ENCODE assay signal across 13 cellular contexts in the genomic region with DNA sequence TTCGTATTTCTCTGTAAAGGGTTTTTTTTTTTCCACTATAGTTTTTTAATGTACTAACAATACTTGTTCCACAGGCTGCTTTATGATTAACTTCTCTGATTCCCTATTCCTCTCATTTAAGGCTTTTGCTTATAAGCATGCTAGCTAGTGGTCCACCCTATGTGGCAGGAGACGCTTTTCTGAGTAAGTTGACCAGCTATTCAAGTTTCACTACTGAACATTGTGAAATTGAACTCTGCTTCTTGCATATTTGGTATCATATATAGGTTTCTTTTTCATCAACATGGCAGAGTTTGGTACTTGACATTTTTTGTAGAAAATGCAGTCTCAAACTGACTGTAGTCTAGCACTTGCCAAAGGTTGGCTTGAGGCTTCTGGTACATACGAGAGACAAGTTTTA.
DNase-seq lines count a peak whose midpoint lies in the region; ATAC-seq and TF ChIP-seq lines count a peak whose summit lies in the region.
"Had no signal": no experiment of that assay in that cellular context is flagged by ENCODE, and none has a peak within 500 bp of the region (broad histone marks: within the 10 kb centered on the region; RNA-seq: fewer than 3 reads in every experiment).

No MANE protein-coding gene starts in this region.

- CTCF ChIA-PET in PC-3 (lab: Charles Lee): no interaction called here

- ATAC-seq in GM19467 (IDR thresholded peaks at IDR 0.05; ENCODE audit: unreplicated experiment) (peak; percentile 68), HG02884 (IDR thresholded peaks at IDR 0.05; ENCODE audit: unreplicated experiment) (peak; percentile 71), HG03520 (IDR thresholded peaks at IDR 0.05; ENCODE audit: unreplicated experiment) (peak; percentile 77), PC-3 (no peak)
- ATAC-seq: activated CD8-positive, alpha-beta T cell treated with anti-CD3 and anti-CD28 coated beads for 36 hours had no signal

- no peak overlapping the region for H3K4me2 ChIP-seq in PC-3 (ENCODE audit: low read length)

- H2AFZ ChIP-seq in PC-3 (ENCODE audit: low read length): no peak overlapping the region

- no peaks in the 10 kb centered on the region for H3K79me2 ChIP-seq in PC-3 (ENCODE audit: low read length)

- H3K4me1 ChIP-seq in PC-3 (ENCODE audit: insufficient read depth, low read length): no peaks in the 10 kb centered on the region

- in situ Hi-C loops in GM13977 (cut with MboI; ENCODE audit: low pct_unique_long_range_greater_than_20kb, low sequenced_read_pairs, unreplicated experiment): no loop called here

- H4K20me1 ChIP-seq in PC-3 (ENCODE audit: low read length): no peaks in the 10 kb centered on the region

- POLR2A ChIA-PET in PC-3 (lab: Charles Lee; ENCODE audit: unreplicated experiment): no interaction called here

- H3K36me3 ChIP-seq in PC-3 (ENCODE audit: low read depth, low read length): no peaks in the 10 kb centered on the region

- H3K9me3 ChIP-seq in PC-3 (ENCODE audit: low read length): no peaks in the 10 kb centered on the region

- DNase-seq in GM13977 (ENCODE audit: low spot score): peak; percentile 17
- DNase-seq in OCI-M2 (lab: John Stamatoyannopoulos, UW; ENCODE audit: unreplicated experiment): no peak
- DNase-seq in NCI-H446 treated with DMSO at 0.1 percent for 48 hours (lab: John Stamatoyannopoulos, UW): no peak
- DNase-seq in PC-3: no peak
- no peak for DNase-seq in NCI-H1930 (lab: John Stamatoyannopoulos, UW)
- DNase-seq: activated CD8-positive, alpha-beta T cell treated with anti-CD3 and anti-CD28 coated beads for 36 hours; activated naive CD4-positive, alpha-beta T cell treated with anti-CD3 and anti-CD28 coated beads, Interleukin-2, amount 50 U/mL, for 16 hours; erythroblast; mesenchymal stem cell; spleen had no signal

- no peaks in the 10 kb centered on the region for H3K9me2 ChIP-seq in PC-3 (replicated peaks; ENCODE audit: low read length)

- no peak overlapping the region for H3K4me3 ChIP-seq in PC-3 (ENCODE audit: low read length)
- H3K4me3 ChIP-seq: spleen had no signal

- TF ChIP-seq CTCF in GM13977 (IDR thresholded peaks at IDR 0.05; ENCODE audit: extremely low read depth, insufficient read depth, missing control alignments): no peak
- TF ChIP-seq CTCF in PC-3 (conservative IDR thresholded peaks at IDR 0.05; ENCODE audit: low read depth, low read length): no peak

- H3F3A ChIP-seq in PC-3 (ENCODE audit: low read length, unreplicated experiment): no peaks in the 10 kb centered on the region

- BruUV-seq in PC-3 (replicated peaks; lab: Mats Ljungman, UMichigan): no TSS peak

- no peaks in the 10 kb centered on the region for H3K27me3 ChIP-seq in PC-3 (ENCODE audit: low read length)
- H3K27me3 ChIP-seq: spleen had no signal

- H3K27ac ChIP-seq in PC-3 (ENCODE audit: low read length): no peak overlapping the region
- H3K27ac ChIP-seq: spleen had no signal

- intact Hi-C loops in PC-3 (cut with micrococcal nuclease): no loop called here

- H3K9ac ChIP-seq in PC-3 (ENCODE audit: low read length): no peak overlapping the region
